ENCODE assay signal across 17 cellular contexts in genomic region chr5:112554089-112554977, GRCh38.
DNase-seq lines count a peak whose midpoint lies in the region; ATAC-seq and TF ChIP-seq lines count a peak whose summit lies in the region.
"Had no signal": no experiment of that assay in that cellular context is flagged by ENCODE, and none has a peak within 500 bp of the region (broad histone marks: within the 10 kb centered on the region; RNA-seq: fewer than 3 reads in every experiment).

No MANE protein-coding gene starts in this region.

- intact Hi-C loops in Right ventricle myocardium superior (cut with DNase I), result no loop called here
- intact Hi-C loops in cardiac septum (cut with DNase I), result loop anchor here (5.0 to 10.0 kb wide), 3 partner anchors 130 to 368 kb away; partner anchors contain the start of gene REEP5
- intact Hi-C loops in dorsolateral prefrontal cortex (cut with DNase I), result loop anchor here (2.0 to 10.0 kb wide), 6 partner anchors 50 to 368 kb away; partner anchors contain the start of genes APC (in 1 of the 2) and REEP5 (in 1 of the 2)
- intact Hi-C loops in aorta (cut with DNase I), result loop anchor here in 1 of 2 donors (5.0 kb wide), 1 partner anchor 293 kb away; no protein-coding TSS in a partner anchor

- peak overlapping the region; percentile 2 to 64 (median 44) for H3K4me3 ChIP-seq in dorsolateral prefrontal cortex
- H3K4me3 ChIP-seq in aorta (ENCODE audit: low read length in 2 of 2), result peak overlapping the region; percentile 32 to 86
- H3K4me3 ChIP-seq: A549 had no signal

- no peaks in the 10 kb centered on the region for H3K4me1 ChIP-seq in aorta (ENCODE audit: control insufficient read depth in 1 of 2, insufficient read depth in 2 of 2, low read length in 2 of 2)
- H3K4me1 ChIP-seq: A549 had no signal

- no peaks in the 10 kb centered on the region for H3K36me3 ChIP-seq in aorta (ENCODE audit: control insufficient read depth in 1 of 2, insufficient read depth in 2 of 2, low read length in 1 of 2)

- no peak for DNase-seq in Right ventricle myocardium superior
- no peak for DNase-seq in cardiac septum (ENCODE audit: low spot score)
- peak in 8 of 10 donors; percentile 24 to 70 (median 56) for DNase-seq in dorsolateral prefrontal cortex
- peak; percentile 40 for DNase-seq in midbrain (lab: John Stamatoyannopoulos, UW)
- DNase-seq in aorta, result no peak
- no peak for DNase-seq in NCI-H524 treated with DMSO at 0.1 percent for 48 hours (lab: John Stamatoyannopoulos, UW)
- DNase-seq: activated CD4-positive, CD25-positive, alpha-beta regulatory T cell treated with anti-CD3 and anti-CD28 coated beads, Interleukin-2, amount 50 U/mL, for 72 hours; activated CD8-positive, alpha-beta memory T cell treated with anti-CD3 and anti-CD28 coated beads, Interleukin-2, amount 50 U/mL, for 48 hours; activated naive CD4-positive, alpha-beta T cell treated with anti-CD3 and anti-CD28 coated beads, Interleukin-2, amount 10 ng/mL, durations not matched to agents 7 days and 5 days; COR-L47; GOT3; left colon; NCI-H1048; stimulated activated CD4-positive, alpha-beta T cell treated with anti-CD3 and anti-CD28 coated beads, Interleukin-2, amount 100 ng/mL, for 48 hours had no signal

- 7 to 10% methylated on average over 13 of the region's 13 CpGs for WGBS in aorta, 2 donors

- TF ChIP-seq CTCF in dorsolateral prefrontal cortex (IDR thresholded peaks at IDR 0.05 in 54 of 56, conservative IDR thresholded peaks at IDR 0.05 in 2 of 56; ENCODE audit: low read depth in 1 of 56, partially characterized antibody in 56 of 56), result peak in 9 of 56 donors; percentile 6 to 30 (median 20)

- no peaks in the 10 kb centered on the region for H3K9me3 ChIP-seq in aorta (ENCODE audit: control insufficient read depth, low read length)
- H3K9me3 ChIP-seq: A549 had no signal

- peak; percentile 42 for ATAC-seq in Right ventricle myocardium superior (ENCODE audit: poor library complexity)
- ATAC-seq in aorta (ENCODE audit: low FRiP score), result no peak
- no peak for ATAC-seq in GM19395 (IDR thresholded peaks at IDR 0.05; ENCODE audit: unreplicated experiment)
- no peak for ATAC-seq in HG02981 (IDR thresholded peaks at IDR 0.05; ENCODE audit: unreplicated experiment)
- ATAC-seq: A549, left colon had no signal

- peak overlapping the region in 58 of 59 donors; percentile 5 to 88 (median 72) for H3K27ac ChIP-seq in dorsolateral prefrontal cortex
- H3K27ac ChIP-seq in aorta (ENCODE audit: low read depth in 1 of 2, low read length in 2 of 2), result peak overlapping the region in 1 of 2 donors; percentile 54
- H3K27ac ChIP-seq: A549 had no signal

- no peaks in the 10 kb centered on the region for H3K27me3 ChIP-seq in dorsolateral prefrontal cortex
- no peaks in the 10 kb centered on the region for H3K27me3 ChIP-seq in aorta (ENCODE audit: control insufficient read depth in 1 of 2, insufficient read depth in 2 of 2, low read length in 1 of 2)

Comparison
In these comparisons a context has a peak if more than half of its experiments do, and no peak if none do; other contexts are left out.
1. DNase-seq: peak in dorsolateral prefrontal cortex (8 of 10) and midbrain (single experiment); none in Right ventricle myocardium superior (single experiment), cardiac septum (single experiment), aorta (0 of 2) and NCI-H524 treated with DMSO at 0.1 percent for 48 hours (single experiment).